In genomic region chr11:131253142-131253884, GRCh38 we compare ENCODE assay signal across 29 cellular contexts.
A peak's percentile ranks its signal among the peaks of the same experiment; 100 is the strongest.
DNase-seq lines count a peak whose midpoint lies in the region; ATAC-seq, FAIRE-seq and TF ChIP-seq lines count a peak whose summit lies in the region.
"Had no signal": no experiment of that assay in that cellular context is flagged by ENCODE, and none has a peak within 500 bp of the region (broad histone marks: within the 10 kb centered on the region; RNA-seq: fewer than 3 reads in every experiment).

No MANE protein-coding gene starts in this region.

- 2% methylated on average over 8 of the region's 8 CpGs; no CpG with 5 or more reads in 1 of the 2 experiments for WGBS in H1 (ENCODE audit: extremely low coverage in 1 of 2, insufficient coverage in 1 of 2, insufficient read length in 1 of 2, insufficient replicate concordance in 2 of 2, low coverage in 1 of 2, low lambda C conversion rate in 2 of 2, missing lambda C conversion rate in 1 of 2), 2 experiments
- 17 to 19% methylated on average over 8 of the region's 8 CpGs for WGBS in pancreas, 2 donors

- FAIRE-seq in H1 (lab: Jason Lieb, UNC) (peak; percentile 94), pancreas (lab: Jason Lieb, UNC) (no peak)
- FAIRE-seq: A549, bronchial epithelial cell, GM19239, K562, small intestine, urothelium cell line had no signal

- peak overlapping the region; percentile 97 for H3K56ac ChIP-seq in H1 (replicated peaks; ENCODE audit: insufficient read length, low read depth, low read length)

- H3K14ac ChIP-seq in H1 (ENCODE audit: insufficient read length) = no peak overlapping the region

- H3K79me2 ChIP-seq in H1 (ENCODE audit: control insufficient read depth in 1 of 2, insufficient read depth in 2 of 2, low read length in 2 of 2) = peaks cover 3 to 27% of the 10 kb centered on the region in 2 experiments; a peak in 2 of 4 replicates

- H3K4ac ChIP-seq in H1 (replicated peaks; ENCODE audit: insufficient read length, low read depth, low read length) = peak overlapping the region; percentile 100

- H3K27me3 ChIP-seq in H1 (replicated peaks in 1 of 4; ENCODE audit: control insufficient read depth in 3 of 4, extremely low read depth in 1 of 4, insufficient read depth in 3 of 4, low read length in 3 of 4) (no peaks in the 10 kb centered on the region), pancreas (peaks cover 0 to 7% (median 0%) of the 10 kb centered on the region in 4 donors)
- H3K27me3 ChIP-seq: BLaER1, gastroesophageal sphincter had no signal

- POLR2A ChIA-PET in H1 (lab: Charles Lee; ENCODE audit: partially characterized antibody) = interaction anchor here (0.8 to 4.9 kb wide), 40 partner anchors 8 to 310 kb away, joined by 3 to 70 read pairs (median 4); no protein-coding TSS in a partner anchor

- H3K36me3 ChIP-seq in H1 (ENCODE audit: control insufficient read depth in 2 of 4, insufficient read depth in 4 of 4, low read length in 3 of 4) (peaks cover 0 to 9% (median 4%) of the 10 kb centered on the region in 4 experiments; a peak in 2 of 8 replicates), pancreas (no peaks in the 10 kb centered on the region)
- H3K36me3 ChIP-seq: BLaER1, gastroesophageal sphincter had no signal

- peak; percentile 12 to 68 for TF ChIP-seq POLR2A in H1 (IDR thresholded peaks at IDR 0.05; ENCODE audit: control extremely low read depth in 1 of 2, low read depth in 2 of 2, low read length in 2 of 2)

- H2AK5ac ChIP-seq in H1 (ENCODE audit: low read depth, low read length) = peak overlapping the region; percentile 98

- H3K4me2 ChIP-seq in H1 (ENCODE audit: insufficient read depth in 1 of 2, low read depth in 2 of 2, low read length in 2 of 2) = peak overlapping the region; percentile 78 to 81
- H3K4me2 ChIP-seq: A549, BLaER1 had no signal

- no peak; a peak in 1 of 4 replicates for TF ChIP-seq RAD21 in H1 (IDR thresholded peaks at IDR 0.05 in 1 of 2, conservative IDR thresholded peaks at IDR 0.05 in 1 of 2; ENCODE audit: low read depth in 2 of 2, low read length in 2 of 2)

- no peak for TF ChIP-seq EP300 in H1 (IDR thresholded peaks at IDR 0.05; ENCODE audit: borderline replicate concordance in 1 of 2, low read depth in 2 of 2, low read length in 2 of 2)

- H3K9ac ChIP-seq in H1 (replicated peaks in 1 of 4; ENCODE audit: extremely low read depth in 1 of 4, low read depth in 3 of 4, low read length in 3 of 4) = peak overlapping the region; percentile 45 to 86 (median 70)
- H3K9ac ChIP-seq: BLaER1 had no signal

- H3K79me1 ChIP-seq in H1 (ENCODE audit: low read depth, low read length) = no peaks in the 10 kb centered on the region

- H3K9me3 ChIP-seq in H1 (ENCODE audit: insufficient read depth in 2 of 2, low read depth in 1 of 2, low read length in 1 of 2) (peaks cover 0 to 3% of the 10 kb centered on the region in 2 experiments; a peak in 1 of 4 replicates), pancreas (no peaks in the 10 kb centered on the region)
- H3K9me3 ChIP-seq: A549, BLaER1, gastroesophageal sphincter had no signal

- peak overlapping the region; percentile 98 for H2BK20ac ChIP-seq in H1 (ENCODE audit: low read length)

- peak overlapping the region; percentile 94 for H4K5ac ChIP-seq in H1 (ENCODE audit: insufficient read length, low read depth, low read length)

- ATAC-seq in left cardiac atrium = peak; percentile 27 to 83
- ATAC-seq in Right ventricle myocardium inferior = no peak
- ATAC-seq in pancreas = no peak
- ATAC-seq: A549, K562, natural killer cell had no signal

- H3K4me3 ChIP-seq in H1 (ENCODE audit: extremely low read depth in 1 of 4, insufficient read depth in 2 of 4, low read depth in 3 of 4, low read length in 4 of 4) (peak overlapping the region; percentile 55 to 74 (median 58)), pancreas (no peak overlapping the region)
- H3K4me3 ChIP-seq: A549, BLaER1, gastroesophageal sphincter, K562 had no signal

- H3K4me1 ChIP-seq in H1 (replicated peaks in 1 of 4; ENCODE audit: control insufficient read depth in 3 of 4, insufficient read depth in 4 of 4, low read length in 3 of 4) (peaks cover 2 to 8% (median 6%) of the 10 kb centered on the region in 4 experiments; a peak in 5 of 7 replicates), pancreas (no peaks in the 10 kb centered on the region)
- H3K4me1 ChIP-seq: A549, BLaER1 had no signal

- DNase-seq in left cardiac atrium (no peak), Right ventricle myocardium inferior (ENCODE audit: missing footprints) (no peak), H1 (ENCODE audit: low read depth in 1 of 2, low spot score in 2 of 2) (peak; percentile 49 to 55), iPS-NIHi11 (ENCODE audit: low spot score) (peak; percentile 35), T-helper 1 cell (no peak), posterior vena cava (ENCODE audit: low spot score) (no peak), pancreas (no peak), AG20443 (ENCODE audit: low spot score) (no peak)
- DNase-seq: activated CD4-positive, alpha-beta T cell treated with anti-CD3 and anti-CD28 coated beads for 4 hours; activated naive CD8-positive, alpha-beta T cell treated with anti-CD3 and anti-CD28 coated beads for 36 hours; Calu3; dermis blood vessel endothelial cell; erythroblast; GDM1; HCEC 1CT; natural killer cell; NCI-H2029; NCI-H510A; small intestine; stimulated activated CD4-positive, alpha-beta T cell treated with anti-CD3 and anti-CD28 coated beads, Interleukin-4, amount 100 ng/mL, for 24 hours; SW 1271 had no signal

- peak overlapping the region; percentile 100 for H3K18ac ChIP-seq in H1 (ENCODE audit: extremely low read depth, low read length)

- no peaks in the 10 kb centered on the region for H4K20me1 ChIP-seq in H1 (replicated peaks in 1 of 2; ENCODE audit: control insufficient read depth in 1 of 2, insufficient read depth in 2 of 2, low read length in 2 of 2)
- H4K20me1 ChIP-seq: BLaER1 had no signal

- H4K91ac ChIP-seq in H1 (replicated peaks; ENCODE audit: insufficient read length, low read length) = peak overlapping the region; percentile 100

- peaks cover 4% of the 10 kb centered on the region; the same call in 1 of the 2 replicates for H3K23me2 ChIP-seq in H1 (ENCODE audit: low read depth, low read length)

- CTCF ChIA-PET in H1 (lab: Charles Lee; ENCODE audit: partially characterized antibody) = interaction anchor here (0.9 to 1.8 kb wide), 8 partner anchors 8 to 421 kb away, joined by 3 to 5 read pairs (median 4); no protein-coding TSS in a partner anchor

- H2AFZ ChIP-seq in H1 (ENCODE audit: low read length) = no peak overlapping the region

- intact Hi-C loops in left cardiac atrium (cut with DNase I) = no loop called here
- intact Hi-C loops in Right ventricle myocardium inferior (cut with DNase I) = no loop called here
- intact Hi-C loops in posterior vena cava (cut with DNase I) = no loop called here
- intact Hi-C loops in pancreas (cut with DNase I) = no loop called here

- H3K27ac ChIP-seq in H1 (ENCODE audit: low read depth, low read length) (peak overlapping the region; percentile 88), pancreas (no peak overlapping the region)
- H3K27ac ChIP-seq: A549, BLaER1, gastroesophageal sphincter, HL-60 had no signal

- peak overlapping the region; percentile 92 for H4K8ac ChIP-seq in H1 (ENCODE audit: extremely low read depth, insufficient read depth, low read length)

- peak overlapping the region; percentile 97 for H2BK120ac ChIP-seq in H1 (replicated peaks; ENCODE audit: low read depth, low read length)

- peak overlapping the region; percentile 96; the same call in 1 of the 2 replicates for H2BK12ac ChIP-seq in H1 (ENCODE audit: low read depth, low read length)

- TF ChIP-seq CTCF in H1 (IDR thresholded peaks at IDR 0.05; ENCODE audit: control extremely low read depth in 1 of 3, insufficient read depth in 1 of 3, low read depth in 1 of 3, low read length in 3 of 3) (no peak), pancreas (IDR thresholded peaks at IDR 0.05) (no peak)

- peak overlapping the region; percentile 100 for H2BK5ac ChIP-seq in H1 (ENCODE audit: low read depth, low read length)

- peak overlapping the region; percentile 97; the same call in 1 of the 2 replicates for H2BK15ac ChIP-seq in H1 (ENCODE audit: low read length)

- H3K23ac ChIP-seq in H1 (ENCODE audit: insufficient read length) = no peak overlapping the region

TF ChIP-seq in H1, 55 proteins besides CTCF, POLR2A, EP300 and RAD21 (continues in another document):
- TF ChIP-seq SP4 (IDR thresholded peaks at IDR 0.05; ENCODE audit: low read length) (no peak), RNF2 (IDR thresholded peaks at IDR 0.05; ENCODE audit: borderline replicate concordance, low read depth, low read length, missing control alignments, poor library complexity, severe bottlenecking) (no peak), RFX5 (IDR thresholded peaks at IDR 0.05; ENCODE audit: borderline replicate concordance, low read depth, low read length) (no peak), MAFK (IDR thresholded peaks at IDR 0.05; ENCODE audit: low read depth, low read length) (no peak), CTBP2 (IDR thresholded peaks at IDR 0.05; ENCODE audit: borderline replicate concordance, insufficient read depth, insufficient read length, low read length) (no peak), NANOG (IDR thresholded peaks at IDR 0.05; ENCODE audit: insufficient read depth, low read depth, low read length, poor library complexity, severe bottlenecking) (peak; percentile 89), GABPA (IDR thresholded peaks at IDR 0.05; ENCODE audit: borderline replicate concordance, insufficient read depth, low read length) (no peak), PHF8 (conservative IDR thresholded peaks at IDR 0.05; ENCODE audit: low read depth, low read length) (0 out of 2 replicates have a peak, but pooled peaks have one; percentile 15), ATF3 (IDR thresholded peaks at IDR 0.05; ENCODE audit: insufficient read depth, low read depth, low read length) (no peak), RXRA (IDR thresholded peaks at IDR 0.05; ENCODE audit: insufficient read depth, low read depth, low read length) (no peak), MAX (IDR thresholded peaks at IDR 0.05) (peak; percentile 71), JUN (IDR thresholded peaks at IDR 0.05; ENCODE audit: low read depth, low read length) (no peak), TAF1 (IDR thresholded peaks at IDR 0.05; ENCODE audit: low read depth, low read length) (peak; percentile 49; the same call in 1 of the 2 replicates)

Comparison
In these comparisons a context has a peak if more than half of its experiments do, and no peak if none do; other contexts are left out.
1. ATAC-seq: peak in left cardiac atrium (2 of 2); none in Right ventricle myocardium inferior (single experiment) and pancreas (0 of 4).
2. DNase-seq: peak in H1 (2 of 2) and iPS-NIHi11 (single experiment); none in left cardiac atrium (single experiment), Right ventricle myocardium inferior (single experiment), T-helper 1 cell (0 of 5), posterior vena cava (single experiment), pancreas (0 of 6) and AG20443 (single experiment).
3. H3K4me3 ChIP-seq: peak in H1 (4 of 4); none in pancreas (0 of 4).